Comparison of ENCODE assay signal across 16 cellular contexts in the genomic region with DNA sequence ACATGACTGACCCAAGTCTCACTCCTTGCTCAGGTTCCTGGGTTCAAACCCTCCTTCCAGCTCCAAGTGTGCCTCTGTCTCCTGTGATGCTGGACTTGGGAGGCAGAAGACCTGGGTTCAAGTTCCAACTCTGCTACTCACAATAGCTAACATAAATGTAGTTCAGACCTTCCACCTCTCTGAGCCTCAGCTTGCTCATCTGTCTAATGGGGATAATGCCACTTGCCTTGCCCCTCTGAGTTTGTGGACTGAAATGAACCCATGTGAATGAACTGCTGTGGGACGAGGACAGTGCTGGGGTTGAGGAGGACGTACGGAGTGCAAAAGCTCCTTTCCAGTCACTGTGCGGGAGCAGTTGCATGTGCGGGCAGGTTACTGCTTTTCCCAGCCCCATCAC. TPM values are rescaled to one million over a fixed set of nuclear protein-coding genes. Genes with fewer than 3 reads are reported as not detected.
DNase-seq lines count a peak whose midpoint lies in the region; ATAC-seq and TF ChIP-seq lines count a peak whose summit lies in the region.
"Had no signal": no experiment of that assay in that cellular context is flagged by ENCODE, and none has a peak within 500 bp of the region (broad histone marks: within the 10 kb centered on the region; RNA-seq: fewer than 3 reads in every experiment).

No MANE protein-coding gene starts in this region.

- H3K27me3 ChIP-seq in cardiac muscle cell (no peaks in the 10 kb centered on the region), colonic mucosa (no peaks in the 10 kb centered on the region), muscle layer of duodenum (ENCODE audit: low read depth, low read length) (no peaks in the 10 kb centered on the region), psoas muscle (ENCODE audit: insufficient read depth in 3 of 3, low read length in 2 of 3) (no peaks in the 10 kb centered on the region)

- no peak overlapping the region for H3K4me3 ChIP-seq in cardiac muscle cell
- H3K4me3 ChIP-seq in colonic mucosa = no peak overlapping the region
- H3K4me3 ChIP-seq in muscle layer of duodenum (ENCODE audit: low read depth in 1 of 2, low read length in 2 of 2) = no peak overlapping the region
- H3K4me3 ChIP-seq in psoas muscle = no peak overlapping the region
- no peak overlapping the region for H3K4me3 ChIP-seq in coronary artery
- H3K4me3 ChIP-seq: BLaER1, PC-9 had no signal

- intact Hi-C loops in Right ventricle myocardium inferior (cut with DNase I) = no loop called here
- intact Hi-C loops in colonic mucosa (cut with DNase I) = no loop called here
- intact Hi-C loops in psoas muscle (cut with DNase I) = loop anchor here in 1 of 2 donors (10.0 kb wide), 1 partner anchor 68 kb away; no protein-coding TSS in a partner anchor

- ATAC-seq in Right ventricle myocardium inferior (no peak), psoas muscle (no peak), HG03571 (IDR thresholded peaks at IDR 0.05; ENCODE audit: unreplicated experiment) (no peak)
- ATAC-seq: CD8-positive, alpha-beta T cell had no signal

- no peak for TF ChIP-seq CTCF in cardiac muscle cell (IDR thresholded peaks at IDR 0.05; ENCODE audit: low read depth, low read length)
- no peak for TF ChIP-seq CTCF in colonic mucosa (IDR thresholded peaks at IDR 0.05)
- TF ChIP-seq CTCF in psoas muscle (IDR thresholded peaks at IDR 0.05) = no peak
- no peak for TF ChIP-seq CTCF in coronary artery (IDR thresholded peaks at IDR 0.05)

- H3K4me1 ChIP-seq in cardiac muscle cell (ENCODE audit: low read depth) (peaks cover 22% of the 10 kb centered on the region), colonic mucosa (no peaks in the 10 kb centered on the region), muscle layer of duodenum (ENCODE audit: control insufficient read depth in 1 of 2, insufficient read depth in 2 of 2, low read length in 2 of 2) (peaks cover 0 to 9% of the 10 kb centered on the region in 2 donors), psoas muscle (peaks cover 10% of the 10 kb centered on the region)
- H3K4me1 ChIP-seq: BLaER1 had no signal

- H3K36me3 ChIP-seq in cardiac muscle cell (peaks cover 40% of the 10 kb centered on the region), colonic mucosa (peaks cover 4% of the 10 kb centered on the region), muscle layer of duodenum (ENCODE audit: control insufficient read depth in 1 of 2, insufficient read depth in 2 of 2, low read length in 2 of 2) (peaks cover 38 to 55% of the 10 kb centered on the region in 2 donors), psoas muscle (ENCODE audit: insufficient read depth in 1 of 2, low read depth in 1 of 2) (peaks cover 9 to 79% of the 10 kb centered on the region in 2 donors)

- DNase-seq in cardiac muscle cell (ENCODE audit: low read depth in 1 of 2, low spot score in 1 of 2) (no peak), Right ventricle myocardium inferior (ENCODE audit: missing footprints) (no peak), colonic mucosa (no peak), psoas muscle (no peak), coronary artery (ENCODE audit: low spot score) (no peak), NCI-H1105 (lab: John Stamatoyannopoulos, UW) (no peak)
- DNase-seq: CD8-positive, alpha-beta T cell; DMS79; HCEC 1CT; IMR-90; NCI-H1930; NCI-H446; PC-9 had no signal

- 77 to 91% (median 88%) methylated on average over 5 of the region's 5 CpGs for WGBS in psoas muscle, 3 donors

- H3K27ac ChIP-seq in cardiac muscle cell = peak overlapping the region; percentile 76
- H3K27ac ChIP-seq in colonic mucosa = peak overlapping the region; percentile 52
- peak overlapping the region; percentile 19 for H3K27ac ChIP-seq in muscle layer of duodenum (ENCODE audit: low read length)
- no peak overlapping the region for H3K27ac ChIP-seq in psoas muscle
- H3K27ac ChIP-seq in coronary artery = no peak overlapping the region
- H3K27ac ChIP-seq: BLaER1, PC-9 had no signal

- H3K9me3 ChIP-seq in cardiac muscle cell (ENCODE audit: low read depth) (no peaks in the 10 kb centered on the region), colonic mucosa (no peaks in the 10 kb centered on the region), muscle layer of duodenum (ENCODE audit: control insufficient read depth in 1 of 2, low read length in 2 of 2) (no peaks in the 10 kb centered on the region), psoas muscle (no peaks in the 10 kb centered on the region)
- H3K9me3 ChIP-seq: BLaER1 had no signal

- peak overlapping the region in 1 of 2 donors; percentile 77 for H3K9ac ChIP-seq in colonic mucosa (ENCODE audit: low read depth in 2 of 2, low read length in 2 of 2)
- H3K9ac ChIP-seq: BLaER1 had no signal

RNA-seq across cellular contexts. Expression of a gene that starts 40.9 kb away (rescaled TPM):
- total RNA-seq in cardiac muscle cell (34.3 and 59.8 TPM in 2 replicates), Right ventricle myocardium inferior (108 TPM), colonic mucosa (100 to 1,000 TPM in 1 of 2 donors, 10 to 100 TPM in 1; 86.0 to 202 TPM), psoas muscle (100 to 1,000 TPM in 2 of 4 donors, 10 to 100 TPM in 2; 81.9 to 109 (median 102) TPM)
- polyA plus RNA-seq in cardiac muscle cell (35.9 and 77.1 TPM in 2 replicates), psoas muscle (100 to 1,000 TPM; 106 to 120 (median 106) TPM)

RNA-seq across cellular contexts. Expression of a gene that starts 56.3 kb away (rescaled TPM):
- total RNA-seq in cardiac muscle cell (22.0 and 28.2 TPM in 2 replicates), Right ventricle myocardium inferior (14.0 TPM), colonic mucosa (10 to 100 TPM; 22.7 to 28.3 TPM), psoas muscle (10 to 100 TPM in 1 of 4 donors, 1 to 10 TPM in 3; 7.5 to 10.9 (median 7.9) TPM)
- polyA plus RNA-seq in cardiac muscle cell (14.1 and 14.7 TPM in 2 replicates), psoas muscle (1 to 10 TPM; 4.3 to 9.4 (median 8.3) TPM)

Comparison
In these comparisons a context has a peak if more than half of its experiments do, and no peak if none do; other contexts are left out.
1. H3K27ac ChIP-seq: peak in cardiac muscle cell (single experiment), colonic mucosa (single experiment) and muscle layer of duodenum (single experiment); none in psoas muscle (single experiment) and coronary artery (0 of 2).